Comparison of ENCODE assay signal across 9 cellular contexts in the genomic region with DNA sequence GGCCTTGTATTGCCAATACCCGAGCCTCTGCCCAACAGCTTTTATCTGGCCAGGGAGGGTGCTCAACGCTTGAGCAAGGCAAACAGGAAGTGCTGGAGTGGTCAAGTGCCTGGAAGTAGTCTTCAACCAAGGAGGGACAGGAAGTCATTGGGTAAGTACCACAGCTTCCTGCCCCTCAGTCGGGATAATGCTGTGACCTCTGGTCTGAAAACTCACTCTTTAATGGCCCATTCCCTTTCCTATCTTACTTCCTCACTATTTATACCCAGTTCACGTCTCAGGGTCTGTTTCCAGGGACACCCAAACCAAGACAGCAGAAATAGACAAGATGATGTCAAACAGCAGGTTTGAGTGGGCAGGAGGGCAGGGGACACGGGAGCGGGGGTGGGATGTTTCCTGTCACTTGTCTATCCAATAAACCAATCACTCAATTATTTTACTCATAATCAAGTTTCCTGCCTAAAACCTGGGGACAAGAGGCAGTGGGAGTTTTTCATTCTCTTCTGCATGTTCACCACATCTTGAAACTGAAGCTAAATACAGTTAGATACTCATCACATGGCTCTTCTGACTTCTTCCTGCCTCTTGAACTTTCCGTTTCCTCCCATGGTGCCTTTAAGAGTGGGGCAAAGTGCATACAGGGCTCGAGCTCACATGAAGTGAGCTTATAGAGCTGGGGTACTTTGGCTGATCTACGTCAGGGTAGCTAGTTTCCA.
DNase-seq lines count a peak whose midpoint lies in the region; ATAC-seq and TF ChIP-seq lines count a peak whose summit lies in the region.
"Had no signal": no experiment of that assay in that cellular context is flagged by ENCODE, and none has a peak within 500 bp of the region (broad histone marks: within the 10 kb centered on the region; RNA-seq: fewer than 3 reads in every experiment).

No MANE protein-coding gene starts in this region.

- TF ChIP-seq POLR2A in Peyer's patch (IDR thresholded peaks at IDR 0.05) = no peak

- ATAC-seq in HG02798 (IDR thresholded peaks at IDR 0.05; ENCODE audit: poor library complexity, unreplicated experiment) (peak; percentile 80), omental fat pad (ENCODE audit: low FRiP score) (no peak), HG03039 (IDR thresholded peaks at IDR 0.05; ENCODE audit: unreplicated experiment) (no peak)

- in situ Hi-C loops in GM13977 (cut with MboI; ENCODE audit: low pct_unique_long_range_greater_than_20kb, low sequenced_read_pairs, unreplicated experiment) = no loop called here

- TF ChIP-seq CTCF in GM13977 (IDR thresholded peaks at IDR 0.05; ENCODE audit: extremely low read depth, insufficient read depth, missing control alignments) (no peak), Peyer's patch (IDR thresholded peaks at IDR 0.05) (no peak), omental fat pad (IDR thresholded peaks at IDR 0.05) (no peak)

- H3K27ac ChIP-seq in Peyer's patch = peak overlapping the region; percentile 37 to 65 (median 54)
- peak overlapping the region; percentile 49 for H3K27ac ChIP-seq in effector memory CD4-positive, alpha-beta T cell (ENCODE audit: insufficient read depth, low read length, poor library complexity, severe bottlenecking)
- H3K27ac ChIP-seq: ascending aorta had no signal

- no peak overlapping the region for H3K4me3 ChIP-seq in Peyer's patch
- no peak overlapping the region for H3K4me3 ChIP-seq in effector memory CD4-positive, alpha-beta T cell (ENCODE audit: insufficient read depth, low read depth, low read length, poor library complexity, severe bottlenecking)
- H3K4me3 ChIP-seq: ascending aorta had no signal

- peak; percentile 51 for DNase-seq in GM13977 (ENCODE audit: low spot score)
- peak in 2 of 3 donors; percentile 44 to 69 for DNase-seq in Peyer's patch
- DNase-seq in effector memory CD4-positive, alpha-beta T cell = no peak
- peak; percentile 63 for DNase-seq in stimulated activated CD4-positive, alpha-beta T cell treated with anti-CD3 and anti-CD28 coated beads, Interleukin-12 subunit alpha, Interleukin-12 subunit beta, amount 100 ng/mL, for 4 hours
- no peak for DNase-seq in omental fat pad (ENCODE audit: low spot score)
- no peak for DNase-seq in HuH-7 (ENCODE audit: low spot score)

- H3K36me3 ChIP-seq in Peyer's patch = no peaks in the 10 kb centered on the region
- H3K36me3 ChIP-seq in effector memory CD4-positive, alpha-beta T cell (ENCODE audit: control insufficient read depth, insufficient read depth, low read length) = no peaks in the 10 kb centered on the region
- H3K36me3 ChIP-seq: ascending aorta had no signal

- peaks cover 0 to 9% (median 0%) of the 10 kb centered on the region in 4 donors for H3K4me1 ChIP-seq in Peyer's patch
- H3K4me1 ChIP-seq in effector memory CD4-positive, alpha-beta T cell (ENCODE audit: control insufficient read depth, insufficient read depth, low read length, poor library complexity, severe bottlenecking) = peaks cover 20% of the 10 kb centered on the region
- H3K4me1 ChIP-seq: ascending aorta had no signal

- no peaks in the 10 kb centered on the region for H3K9me3 ChIP-seq in Peyer's patch
- no peaks in the 10 kb centered on the region for H3K9me3 ChIP-seq in effector memory CD4-positive, alpha-beta T cell (ENCODE audit: control insufficient read depth, low read length)
- H3K9me3 ChIP-seq: ascending aorta had no signal

- H3K27me3 ChIP-seq in Peyer's patch = no peaks in the 10 kb centered on the region
- no peaks in the 10 kb centered on the region for H3K27me3 ChIP-seq in effector memory CD4-positive, alpha-beta T cell (replicated peaks; ENCODE audit: control insufficient read depth, insufficient read depth, low read length, poor library complexity, severe bottlenecking)
- H3K27me3 ChIP-seq: ascending aorta had no signal

Comparison
In these comparisons a context has a peak if more than half of its experiments do, and no peak if none do; other contexts are left out.
1. DNase-seq: peak in GM13977 (single experiment), Peyer's patch (2 of 3) and stimulated activated CD4-positive, alpha-beta T cell treated with anti-CD3 and anti-CD28 coated beads, Interleukin-12 subunit alpha, Interleukin-12 subunit beta, amount 100 ng/mL, for 4 hours (single experiment); none in effector memory CD4-positive, alpha-beta T cell (0 of 3), omental fat pad (single experiment) and HuH-7 (single experiment).